1 cellular context compared by ENCODE assay signal in the genomic region with DNA sequence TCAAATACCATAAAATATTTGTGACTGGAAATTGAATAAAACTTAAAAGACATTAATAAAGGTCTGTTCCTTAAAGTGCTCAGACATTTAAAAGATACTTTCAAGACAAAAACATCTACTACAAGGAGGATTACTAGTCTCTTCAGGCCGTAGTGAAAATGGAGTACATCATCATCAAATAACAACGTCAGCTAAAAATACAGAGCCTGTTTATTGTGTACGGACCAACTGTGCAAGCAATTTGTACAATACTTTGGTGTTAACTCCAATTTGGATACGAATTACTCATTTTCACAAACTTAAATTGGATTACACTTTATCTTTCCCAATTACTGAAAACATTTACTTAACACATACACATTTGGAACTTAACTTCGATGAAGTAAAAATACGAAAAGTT.
TF ChIP-seq lines count a peak whose summit lies in the region.

No MANE protein-coding gene starts in this region.

TF ChIP-seq in HCT116, 20 proteins besides CTCF, POLR2A, EP300 and RAD21 (continued from another document):
- TF ChIP-seq, protein P1, sequence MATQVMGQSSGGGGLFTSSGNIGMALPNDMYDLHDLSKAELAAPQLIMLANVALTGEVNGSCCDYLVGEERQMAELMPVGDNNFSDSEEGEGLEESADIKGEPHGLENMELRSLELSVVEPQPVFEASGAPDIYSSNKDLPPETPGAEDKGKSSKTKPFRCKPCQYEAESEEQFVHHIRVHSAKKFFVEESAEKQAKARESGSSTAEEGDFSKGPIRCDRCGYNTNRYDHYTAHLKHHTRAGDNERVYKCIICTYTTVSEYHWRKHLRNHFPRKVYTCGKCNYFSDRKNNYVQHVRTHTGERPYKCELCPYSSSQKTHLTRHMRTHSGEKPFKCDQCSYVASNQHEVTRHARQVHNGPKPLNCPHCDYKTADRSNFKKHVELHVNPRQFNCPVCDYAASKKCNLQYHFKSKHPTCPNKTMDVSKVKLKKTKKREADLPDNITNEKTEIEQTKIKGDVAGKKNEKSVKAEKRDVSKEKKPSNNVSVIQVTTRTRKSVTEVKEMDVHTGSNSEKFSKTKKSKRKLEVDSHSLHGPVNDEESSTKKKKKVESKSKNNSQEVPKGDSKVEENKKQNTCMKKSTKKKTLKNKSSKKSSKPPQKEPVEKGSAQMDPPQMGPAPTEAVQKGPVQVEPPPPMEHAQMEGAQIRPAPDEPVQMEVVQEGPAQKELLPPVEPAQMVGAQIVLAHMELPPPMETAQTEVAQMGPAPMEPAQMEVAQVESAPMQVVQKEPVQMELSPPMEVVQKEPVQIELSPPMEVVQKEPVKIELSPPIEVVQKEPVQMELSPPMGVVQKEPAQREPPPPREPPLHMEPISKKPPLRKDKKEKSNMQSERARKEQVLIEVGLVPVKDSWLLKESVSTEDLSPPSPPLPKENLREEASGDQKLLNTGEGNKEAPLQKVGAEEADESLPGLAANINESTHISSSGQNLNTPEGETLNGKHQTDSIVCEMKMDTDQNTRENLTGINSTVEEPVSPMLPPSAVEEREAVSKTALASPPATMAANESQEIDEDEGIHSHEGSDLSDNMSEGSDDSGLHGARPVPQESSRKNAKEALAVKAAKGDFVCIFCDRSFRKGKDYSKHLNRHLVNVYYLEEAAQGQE (IDR thresholded peaks at IDR 0.05; ENCODE audit: low read depth) = no peak
- TF ChIP-seq SP1 (IDR thresholded peaks at IDR 0.05; ENCODE audit: low read depth) = no peak
